ENCODE assay signal across 19 cellular contexts in the genomic region with DNA sequence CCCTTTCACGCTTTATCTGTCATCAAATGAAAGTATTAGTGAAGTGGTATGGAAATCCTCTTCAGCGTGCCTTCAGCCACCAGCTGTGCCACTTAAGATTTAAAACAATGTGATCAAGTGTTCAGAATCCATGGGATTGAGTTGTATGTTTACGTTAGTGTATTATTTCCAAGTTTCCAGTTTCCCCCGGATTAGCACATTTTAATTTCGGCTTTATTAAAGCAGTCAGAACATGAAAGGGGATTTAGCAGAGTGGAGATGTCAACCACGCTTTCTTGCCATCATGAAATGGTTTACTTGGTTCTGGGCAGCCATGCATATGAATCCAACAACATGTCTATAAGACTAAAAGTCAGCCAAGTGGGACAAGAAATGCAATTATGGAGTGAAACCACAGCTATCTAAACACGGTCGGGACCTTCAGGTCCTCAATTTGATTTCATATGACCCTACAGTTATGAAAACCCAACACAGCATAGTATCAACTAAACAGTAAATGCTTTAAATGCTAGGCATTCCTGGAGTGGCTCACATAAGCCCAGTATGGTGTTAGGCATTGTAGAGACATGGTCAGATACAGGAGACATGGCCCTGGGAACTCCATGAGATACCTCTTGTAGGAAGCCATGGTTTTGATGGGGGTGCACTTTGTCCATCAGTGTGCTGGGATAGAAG.
DNase-seq lines count a peak whose midpoint lies in the region; ATAC-seq and TF ChIP-seq lines count a peak whose summit lies in the region.
"Had no signal": no experiment of that assay in that cellular context is flagged by ENCODE, and none has a peak within 500 bp of the region (broad histone marks: within the 10 kb centered on the region; RNA-seq: fewer than 3 reads in every experiment).

No MANE protein-coding gene starts in this region.

- POLR2A ChIA-PET in IMR-90 (lab: Charles Lee; ENCODE audit: unreplicated experiment), result interaction anchor here (0.6 to 1.0 kb wide), 2 partner anchors 225 to 378 kb away, joined by 3 read pairs; a partner anchor contains a TSS

- intact Hi-C loops in IMR-90 (cut with micrococcal nuclease), result loop anchor here (2.0 to 5.0 kb wide), 2 partner anchors 65 to 107 kb away; no protein-coding TSS in a partner anchor

- peak overlapping the region; percentile 62 to 95 for H4K8ac ChIP-seq in IMR-90 (ENCODE audit: low read depth in 2 of 2, low read length in 2 of 2)

- no peak for TF ChIP-seq CTCF in IMR-90 (conservative IDR thresholded peaks at IDR 0.05; ENCODE audit: low read depth, low read length)
- TF ChIP-seq CTCF in cardiac fibroblast (IDR thresholded peaks at IDR 0.05; ENCODE audit: low read depth, low read length), result no peak

- no peaks in the 10 kb centered on the region for H3K27me3 ChIP-seq in IMR-90 (ENCODE audit: control insufficient read depth, insufficient read depth, low read length)
- H3K27me3 ChIP-seq: BE2C, neural progenitor cell, sigmoid colon had no signal

- peak overlapping the region; percentile 99 for H2BK120ac ChIP-seq in IMR-90 (ENCODE audit: low read depth, low read length)

- H4K91ac ChIP-seq in IMR-90 (ENCODE audit: insufficient read depth, low read depth, low read length), result peak overlapping the region; percentile 95

- H3K4me3 ChIP-seq in IMR-90 (ENCODE audit: insufficient read depth, low read depth, low read length) (no peak overlapping the region), cardiac fibroblast (replicated peaks in 1 of 2; ENCODE audit: low read depth in 2 of 2, low read length in 2 of 2) (no peak overlapping the region)
- H3K4me3 ChIP-seq: coronary artery, neural progenitor cell, sigmoid colon had no signal

- H4K20me1 ChIP-seq in IMR-90 (ENCODE audit: insufficient read depth, low read length), result no peaks in the 10 kb centered on the region

- dilution Hi-C loops in IMR-90 (cut with HindIII; ENCODE audit: low sequenced_read_pairs, unreplicated experiment), result no loop called here

- peak overlapping the region; percentile 94 for H3K56ac ChIP-seq in IMR-90 (ENCODE audit: extremely low read depth, insufficient read depth, low read length)

- H3K9ac ChIP-seq in IMR-90 (ENCODE audit: low read depth, low read length), result no peak overlapping the region
- H3K9ac ChIP-seq: neural progenitor cell had no signal

- H3K36me3 ChIP-seq in IMR-90 (ENCODE audit: control insufficient read depth, insufficient read depth, low read length), result no peaks in the 10 kb centered on the region
- H3K36me3 ChIP-seq: BE2C, neural progenitor cell, sigmoid colon had no signal

- in situ Hi-C loops in IMR-90 (cut with MboI; ENCODE audit: low sequenced_read_pairs), result no loop called here

- peak overlapping the region; percentile 82 for H3K27ac ChIP-seq in IMR-90 (ENCODE audit: insufficient read depth, low read length)
- H3K27ac ChIP-seq: neural progenitor cell had no signal

- no TSS peak for BruUV-seq in IMR-90 (replicated peaks; lab: Mats Ljungman, UMichigan)

- H3K4me1 ChIP-seq in IMR-90 (ENCODE audit: control insufficient read depth, insufficient read depth, low read length), result peaks cover 33% of the 10 kb centered on the region

- no peak for TF ChIP-seq RAD21 in IMR-90 (IDR thresholded peaks at IDR 0.05; ENCODE audit: low read length)

- H3K9me3 ChIP-seq in IMR-90 (ENCODE audit: control insufficient read depth, insufficient read depth, low read length), result no peaks in the 10 kb centered on the region
- H3K9me3 ChIP-seq: BE2C, sigmoid colon had no signal

- peak overlapping the region; percentile 96 for H2BK20ac ChIP-seq in IMR-90 (ENCODE audit: low read depth, low read length)

- H3K79me1 ChIP-seq in IMR-90 (ENCODE audit: low read depth in 1 of 2, low read length in 2 of 2), result peaks cover 19 to 56% of the 10 kb centered on the region in 2 experiments

- peak overlapping the region; percentile 65 for H4K5ac ChIP-seq in IMR-90 (ENCODE audit: low read depth, low read length)

- H3K23ac ChIP-seq in IMR-90 (ENCODE audit: low read depth, low read length), result peak overlapping the region; percentile 97

- peak overlapping the region; percentile 43 for H2BK15ac ChIP-seq in IMR-90 (ENCODE audit: low read depth, low read length)

- no CpG with 5 or more reads among the region's 8 CpGs for WGBS in IMR-90 (ENCODE audit: extremely low coverage in 2 of 2, insufficient read length in 1 of 2), 2 experiments

- CTCF ChIA-PET in IMR-90 (lab: Yijun Ruan, JAX), result interaction anchor here (2.3 kb wide), 1 partner anchor 9 kb away, joined by 11 read pairs; no protein-coding TSS in a partner anchor

- peak overlapping the region; percentile 93 for H2AK5ac ChIP-seq in IMR-90 (ENCODE audit: low read depth, low read length)

- peak overlapping the region; percentile 99 for H3K4ac ChIP-seq in IMR-90 (ENCODE audit: low read depth, low read length)

- H2BK5ac ChIP-seq in IMR-90 (ENCODE audit: low read depth, low read length, poor library complexity, severe bottlenecking), result peak overlapping the region; percentile 94

- peak overlapping the region; percentile 6; the same call in 1 of the 2 replicates for H3K4me2 ChIP-seq in IMR-90 (ENCODE audit: low read depth, low read length)
- H3K4me2 ChIP-seq: neural progenitor cell had no signal

- peak overlapping the region; percentile 93 for H3K14ac ChIP-seq in IMR-90 (replicated peaks; ENCODE audit: low read depth, low read length)

- ATAC-seq in IMR-90 (ENCODE audit: low read depth) (peak; percentile 56), HG03025 (IDR thresholded peaks at IDR 0.05; ENCODE audit: low FRiP score, unreplicated experiment) (no peak)

- H2AK9ac ChIP-seq in IMR-90 (replicated peaks; ENCODE audit: low read depth, low read length, poor library complexity), result no peak overlapping the region

- no peak; the same call in 1 of the 2 replicates for TF ChIP-seq POLR2A in IMR-90 (IDR thresholded peaks at IDR 0.05; ENCODE audit: low read depth, low read length)

- peak overlapping the region; percentile 80 for H3K18ac ChIP-seq in IMR-90 (ENCODE audit: low read depth, low read length)

- DNase-seq in AG08395 (ENCODE audit: low spot score) (peak; percentile 8), IMR-90 (peak; percentile 84), cardiac fibroblast (ENCODE audit: low read depth in 2 of 2) (peak; percentile 34 to 38), myocyte (ENCODE audit: low read depth) (peak; percentile 13), foreskin melanocyte (no peak), HuH-7 (ENCODE audit: low spot score) (no peak), NAMALWA (ENCODE audit: low spot score) (no peak)
- DNase-seq: activated naive CD8-positive, alpha-beta T cell treated with anti-CD3 and anti-CD28 coated beads, Interleukin-2, amount 10 ng/mL, durations not matched to agents 7 days and 5 days; BE2C; DMS53; erythroblast; mammary epithelial cell; NCI-H146; NCI-H748 treated with DMSO at 0.1 percent for 48 hours; stimulated activated naive CD4-positive, alpha-beta T cell treated with Interleukin-2 at 50 U/mL for 16 hours had no signal

- H2AFZ ChIP-seq in IMR-90 (replicated peaks; ENCODE audit: low read length, poor library complexity), result no peak overlapping the region
- H2AFZ ChIP-seq: neural progenitor cell had no signal

- peaks cover 27% of the 10 kb centered on the region for H3K9me1 ChIP-seq in IMR-90 (ENCODE audit: insufficient read depth, low read length)

TF ChIP-seq in IMR-90, 13 proteins besides CTCF, POLR2A, EP300 and RAD21:
- TF ChIP-seq CHD1 (IDR thresholded peaks at IDR 0.05; ENCODE audit: low read depth, low read length) (no peak), MAZ (IDR thresholded peaks at IDR 0.05; ENCODE audit: borderline replicate concordance, low read depth, low read length) (no peak), RCOR1 (IDR thresholded peaks at IDR 0.05; ENCODE audit: insufficient replicate concordance, low read length) (no peak), FOS (IDR thresholded peaks at IDR 0.05; ENCODE audit: low read depth, low read length) (no peak)

Comparison
In these comparisons a context has a peak if more than half of its experiments do, and no peak if none do; other contexts are left out.
1. DNase-seq: peak in AG08395 (single experiment), IMR-90 (single experiment), cardiac fibroblast (2 of 2) and myocyte (single experiment); none in foreskin melanocyte (single experiment), HuH-7 (single experiment) and NAMALWA (single experiment).